ENCODE assay signal across 8 cellular contexts in genomic region chr6:20211941-20212391, GRCh38. TPM values are rescaled to one million over a fixed set of nuclear protein-coding genes. Genes with fewer than 3 reads are reported as not detected.
DNase-seq lines count a peak whose midpoint lies in the region; ATAC-seq and TF ChIP-seq lines count a peak whose summit lies in the region.

No MANE protein-coding gene starts in this region.

- H3K4me3 Mint-ChIP-seq in activated CD8-positive, alpha-beta T cell treated with anti-CD3 and anti-CD28 coated beads, Interleukin-2, amount 10 ng/mL, durations not matched to agents 7 days and 5 days, result peak overlapping the region; percentile 84
- H3K4me3 Mint-ChIP-seq in progenitor cell of endocrine pancreas (ENCODE audit: low read depth), result peak overlapping the region; percentile 68

- H2AFZ ChIP-seq in GM23248 (peak overlapping the region; percentile 91), Loucy (ENCODE audit: low read length) (peak overlapping the region; percentile 99)

- peaks cover 10% of the 10 kb centered on the region; the same call in 1 of the 2 replicates for H3K4me1 ChIP-seq in GM23248 (ENCODE audit: insufficient read depth)
- H3K4me1 ChIP-seq in Loucy (ENCODE audit: insufficient read depth, low read length, poor library complexity, severe bottlenecking), result peaks cover 52% of the 10 kb centered on the region
- H3K4me1 ChIP-seq in heart left ventricle, result peaks cover 5 to 62% (median 20%) of the 10 kb centered on the region in 12 donors

- 0 out of 2 replicates have a peak, but pooled peaks cover 3% of the 10 kb centered on the region for H3K79me2 ChIP-seq in GM23248 (ENCODE audit: insufficient read depth)
- H3K79me2 ChIP-seq in Loucy (ENCODE audit: insufficient read depth, low read length), result peaks cover 36% of the 10 kb centered on the region

- TF ChIP-seq CTCF in GM10266 (IDR thresholded peaks at IDR 0.05; ENCODE audit: control insufficient read depth, insufficient read depth, low read depth, missing control alignments) (peak; percentile 5), Loucy (conservative IDR thresholded peaks at IDR 0.05; ENCODE audit: low read length) (no peak), heart left ventricle (IDR thresholded peaks at IDR 0.05) (no peak), progenitor cell of endocrine pancreas (IDR thresholded peaks at IDR 0.05; ENCODE audit: unreplicated experiment) (no peak)

- intact Hi-C loops in heart left ventricle (cut with DNase I), result loop anchor here in 9 of 10 donors (1.0 to 10.0 kb wide), 8 partner anchors 45 to 193 kb away; partner anchors contain the start of gene E2F3 (in 4 of the 9)

- WGBS in GM23248 (ENCODE audit: low coverage in 1 of 2, low lambda C conversion rate in 2 of 2, missing lambda C conversion rate in 2 of 2), 2 experiments, result 0 to 1% methylated on average over 26 of the region's 37 CpGs
- 0 to 1% (median 0%) methylated on average over 3 to 37 of the region's 37 CpGs for WGBS in heart left ventricle, 4 donors

- H3K9me2 ChIP-seq in GM23248 (ENCODE audit: insufficient read depth) (no peaks in the 10 kb centered on the region), Loucy (replicated peaks; ENCODE audit: low read depth, low read length) (no peaks in the 10 kb centered on the region)

- peak overlapping the region; percentile 89 for H3K4me3 ChIP-seq in GM23248
- peak overlapping the region; percentile 98 for H3K4me3 ChIP-seq in Loucy (ENCODE audit: low read length, poor library complexity, severe bottlenecking)
- peak overlapping the region; percentile 42 to 97 (median 82) for H3K4me3 ChIP-seq in heart left ventricle

- no peak for TF ChIP-seq POLR2A in heart left ventricle (IDR thresholded peaks at IDR 0.05)

- ATAC-seq in activated CD8-positive, alpha-beta T cell treated with anti-CD3 and anti-CD28 coated beads, Interleukin-2, amount 10 ng/mL, durations not matched to agents 7 days and 5 days, result peak; percentile 43
- peak; percentile 3 to 48 (median 38) for ATAC-seq in heart left ventricle

- H3K36me3 ChIP-seq in GM23248 (ENCODE audit: low read depth) (no peaks in the 10 kb centered on the region), Loucy (ENCODE audit: insufficient read depth, low read length) (no peaks in the 10 kb centered on the region), heart left ventricle (no peaks in the 10 kb centered on the region)

- POLR2A ChIA-PET in activated CD8-positive, alpha-beta T cell treated with anti-CD3 and anti-CD28 coated beads, Interleukin-2, amount 10 ng/mL, durations not matched to agents 7 days and 5 days (lab: Charles Lee), result interaction anchor here (0.6 to 2.1 kb wide), 6 partner anchors 10 to 193 kb away, joined by 3 to 17 read pairs (median 4); partner anchors contain the start of gene E2F3

- DNase-seq in GM10266 (ENCODE audit: extremely low spot score) (no peak), GM23248 (peak; percentile 65), heart left ventricle (peak in 1 of 5 donors; percentile 75), progenitor cell of endocrine pancreas (ENCODE audit: low spot score, unreplicated experiment) (no peak), kidney tubule cell (ENCODE audit: low spot score) (no peak), NCI-H1048 (lab: John Stamatoyannopoulos, UW) (no peak)
- DNase-seq in activated CD8-positive, alpha-beta T cell treated with anti-CD3 and anti-CD28 coated beads, Interleukin-2, amount 10 ng/mL, durations not matched to agents 7 days and 5 days, result peak; percentile 56

- H3K4me2 ChIP-seq in GM23248 (ENCODE audit: unreplicated experiment) (peak overlapping the region; percentile 81), Loucy (ENCODE audit: low read depth, low read length, poor library complexity, severe bottlenecking) (peak overlapping the region; percentile 99)

- H3K9me3 ChIP-seq in GM23248 (ENCODE audit: low read depth) (no peaks in the 10 kb centered on the region), Loucy (ENCODE audit: insufficient read depth, low read depth, low read length) (no peaks in the 10 kb centered on the region), heart left ventricle (no peaks in the 10 kb centered on the region)

- H4K20me1 ChIP-seq in GM23248 (ENCODE audit: insufficient read depth), result no peaks in the 10 kb centered on the region
- H4K20me1 ChIP-seq in Loucy (ENCODE audit: insufficient read depth, low read length, poor library complexity, severe bottlenecking), result no peaks in the 10 kb centered on the region

- H3K36me3 Mint-ChIP-seq in activated CD8-positive, alpha-beta T cell treated with anti-CD3 and anti-CD28 coated beads, Interleukin-2, amount 10 ng/mL, durations not matched to agents 7 days and 5 days (ENCODE audit: low read depth), result no peaks in the 10 kb centered on the region
- no peaks in the 10 kb centered on the region for H3K36me3 Mint-ChIP-seq in progenitor cell of endocrine pancreas (ENCODE audit: insufficient read depth)

- peak overlapping the region; percentile 83 for H3K27ac Mint-ChIP-seq in activated CD8-positive, alpha-beta T cell treated with anti-CD3 and anti-CD28 coated beads, Interleukin-2, amount 10 ng/mL, durations not matched to agents 7 days and 5 days
- peak overlapping the region; percentile 64 for H3K27ac Mint-ChIP-seq in progenitor cell of endocrine pancreas

- CTCF ChIA-PET in activated CD8-positive, alpha-beta T cell treated with anti-CD3 and anti-CD28 coated beads, Interleukin-2, amount 10 ng/mL, durations not matched to agents 7 days and 5 days (lab: Charles Lee), result interaction anchor here (0.7 to 3.9 kb wide), 4 partner anchors 85 to 627 kb away, joined by 3 to 13 read pairs (median 4); no protein-coding TSS in a partner anchor

- in situ Hi-C loops in GM23248 (cut with MboI), result no loop called here

- H3F3A ChIP-seq in GM23248 (ENCODE audit: insufficient read depth), result peaks cover 17% of the 10 kb centered on the region
- H3F3A ChIP-seq in Loucy (ENCODE audit: low read depth), result peaks cover 12% of the 10 kb centered on the region; the same call in 1 of the 2 replicates

- H3K9me3 Mint-ChIP-seq in activated CD8-positive, alpha-beta T cell treated with anti-CD3 and anti-CD28 coated beads, Interleukin-2, amount 10 ng/mL, durations not matched to agents 7 days and 5 days (ENCODE audit: insufficient read depth), result no peaks in the 10 kb centered on the region
- H3K9me3 Mint-ChIP-seq in progenitor cell of endocrine pancreas (ENCODE audit: low read depth), result no peaks in the 10 kb centered on the region

- H3K4me1 Mint-ChIP-seq in activated CD8-positive, alpha-beta T cell treated with anti-CD3 and anti-CD28 coated beads, Interleukin-2, amount 10 ng/mL, durations not matched to agents 7 days and 5 days (ENCODE audit: low read depth), result peaks cover 43% of the 10 kb centered on the region
- peaks cover 16% of the 10 kb centered on the region for H3K4me1 Mint-ChIP-seq in progenitor cell of endocrine pancreas (ENCODE audit: low read depth)

- H3K27me3 ChIP-seq in GM23248 (replicated peaks; ENCODE audit: insufficient read depth) (no peaks in the 10 kb centered on the region), Loucy (ENCODE audit: insufficient read depth, low read length, poor library complexity, severe bottlenecking) (no peaks in the 10 kb centered on the region), heart left ventricle (no peaks in the 10 kb centered on the region)

- H3K27ac ChIP-seq in GM23248 (peak overlapping the region; percentile 68), heart left ventricle (peak overlapping the region; percentile 82 to 96 (median 89))

- peaks cover 6% of the 10 kb centered on the region for H3K27me3 Mint-ChIP-seq in activated CD8-positive, alpha-beta T cell treated with anti-CD3 and anti-CD28 coated beads, Interleukin-2, amount 10 ng/mL, durations not matched to agents 7 days and 5 days (ENCODE audit: low read depth)
- H3K27me3 Mint-ChIP-seq in progenitor cell of endocrine pancreas, result peaks cover 46% of the 10 kb centered on the region

- H3K9ac ChIP-seq in GM23248, result peak overlapping the region; percentile 80
- peak overlapping the region; percentile 89 for H3K9ac ChIP-seq in Loucy (ENCODE audit: low read depth, low read length, poor library complexity, severe bottlenecking)

RNA-seq across cellular contexts. Expression of gene MBOAT1, which starts 0.3 kb away (rescaled TPM):
- total RNA-seq in GM23248 (2014; rRNA removed; shearing (Covaris generic)), result 4.0 and 7.0 TPM in 2 replicates
- polyA plus RNA-seq in GM23248 (2016; fragmentation: Nextera tagmentation; extraction: Ambion mirVana), result 1.7 and 1.8 TPM in 2 replicates
- 10 to 100 TPM; 14.2 to 15.5 TPM for total RNA-seq in activated CD8-positive, alpha-beta T cell treated with anti-CD3 and anti-CD28 coated beads, Interleukin-2, amount 10 ng/mL, durations not matched to agents 7 days and 5 days
- total RNA-seq in heart left ventricle, result 10 to 100 TPM in 2 of 9 donors, 1 to 10 TPM in 7; 2.6 to 14.4 (median 4.3) TPM
- 1 to 10 TPM; 2.1 to 2.5 TPM for polyA plus RNA-seq in heart left ventricle
- 3.0 and 4.5 TPM in 2 replicates for total RNA-seq in progenitor cell of endocrine pancreas

Comparison
In these comparisons a context has a peak if more than half of its experiments do, and no peak if none do; other contexts are left out.
1. DNase-seq: peak in GM23248 (single experiment) and activated CD8-positive, alpha-beta T cell treated with anti-CD3 and anti-CD28 coated beads, Interleukin-2, amount 10 ng/mL, durations not matched to agents 7 days and 5 days (single experiment); none in GM10266 (single experiment), progenitor cell of endocrine pancreas (single experiment), kidney tubule cell (single experiment) and NCI-H1048 (single experiment).
2. Peak in every context shown above with its lines, with median percentiles within 50 percentile points of each other: H3K4me3 ChIP-seq.